8 cellular contexts compared by ENCODE assay signal in the genomic region with DNA sequence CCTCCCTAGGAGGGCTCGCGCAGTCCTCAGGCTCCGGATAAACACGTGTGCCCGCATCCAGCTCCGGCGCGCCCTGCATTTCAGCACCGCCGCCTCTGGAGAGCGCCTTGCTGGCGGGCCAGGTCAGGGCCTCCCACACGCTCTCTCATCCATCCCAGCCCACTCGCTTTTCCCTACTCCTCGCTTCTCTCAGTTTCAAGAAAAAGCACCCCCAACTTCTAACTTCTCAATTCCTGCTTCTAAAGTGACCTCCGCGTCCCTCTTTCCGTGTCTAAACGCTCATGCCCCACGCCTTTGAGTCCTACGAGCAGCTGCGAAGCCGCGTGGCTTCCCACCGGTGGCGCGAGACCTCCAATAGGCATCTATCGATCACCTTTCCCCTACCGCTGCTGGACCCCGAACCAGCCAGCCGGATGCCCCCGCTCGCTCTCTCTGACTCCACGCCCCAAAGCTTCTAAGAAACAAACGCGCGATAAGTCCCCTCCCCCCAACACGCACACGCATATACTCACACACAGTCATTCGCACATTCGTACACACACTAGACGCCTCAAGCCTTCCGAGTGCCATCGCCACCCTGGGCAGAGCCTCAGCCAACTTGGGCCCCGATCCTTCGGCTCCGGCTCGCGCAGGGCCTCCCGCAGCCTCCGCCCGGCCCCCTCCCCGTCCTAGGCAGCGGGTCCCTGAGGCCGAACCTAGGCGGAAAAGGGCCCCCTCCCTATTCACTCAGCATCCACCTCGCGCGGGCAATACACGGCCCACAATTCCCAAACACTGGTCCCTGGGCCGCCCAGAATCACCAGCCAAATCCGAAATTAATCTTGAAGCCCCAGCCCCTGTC. TPM values are rescaled to one million over a fixed set of nuclear protein-coding genes. Genes with fewer than 3 reads are reported as not detected.
A peak's percentile ranks its signal among the peaks of the same experiment; 100 is the strongest.
DNase-seq lines count a peak whose midpoint lies in the region; ATAC-seq and TF ChIP-seq lines count a peak whose summit lies in the region.

No MANE protein-coding gene starts in this region.

- DNase-seq in CD1c-positive myeloid dendritic cell (ENCODE audit: extremely low spot score) (peak; percentile 54), NCI-H1092 (lab: John Stamatoyannopoulos, UW) (peak; percentile 24), lower lobe of right lung (peak; percentile 70), SW480 (ENCODE audit: low spot score) (no peak)
- DNase-seq in activated CD4-positive, alpha-beta T cell treated with anti-CD3 and anti-CD28 coated beads, Interleukin-2, amount 50 U/mL, for 1 hour = peak; percentile 26
- peak in 1 of 3 experiments; percentile 13 for DNase-seq in effector memory CD8-positive, alpha-beta T cell
- peak; percentile 10 for DNase-seq in stimulated activated CD4-positive, alpha-beta T cell treated with anti-CD3 and anti-CD28 coated beads, Interleukin-4, amount 100 ng/mL, for 24 hours

- peaks cover 23% of the 10 kb centered on the region for H3K4me1 ChIP-seq in lower lobe of right lung

- H3K9me3 Mint-ChIP-seq in effector memory CD8-positive, alpha-beta T cell = peaks cover 0 to 6% of the 10 kb centered on the region in 2 donors

- no peak overlapping the region for H3K27ac ChIP-seq in lower lobe of right lung

- H3K4me1 Mint-ChIP-seq in effector memory CD8-positive, alpha-beta T cell (ENCODE audit: low read depth in 2 of 2) = peaks cover 18 to 24% of the 10 kb centered on the region in 2 donors

- H3K27ac Mint-ChIP-seq in effector memory CD8-positive, alpha-beta T cell = no peak overlapping the region

- peak overlapping the region; percentile 58 to 59 for H3K4me3 Mint-ChIP-seq in effector memory CD8-positive, alpha-beta T cell

- intact Hi-C loops in lower lobe of right lung (cut with DNase I) = no loop called here

- peak; percentile 33 for ATAC-seq in effector memory CD8-positive, alpha-beta T cell (replicated peaks)
- ATAC-seq in lower lobe of right lung (peak; percentile 90 to 93), GM19455 (IDR thresholded peaks at IDR 0.05; ENCODE audit: unreplicated experiment) (no peak)

- no peak for TF ChIP-seq CTCF in lower lobe of right lung (IDR thresholded peaks at IDR 0.05)

- no peaks in the 10 kb centered on the region for H3K9me3 ChIP-seq in lower lobe of right lung

- H3K36me3 Mint-ChIP-seq in effector memory CD8-positive, alpha-beta T cell (ENCODE audit: insufficient read depth) = no peaks in the 10 kb centered on the region

- peaks cover 62% of the 10 kb centered on the region for H3K27me3 ChIP-seq in lower lobe of right lung (ENCODE audit: low read depth)

- peak overlapping the region; percentile 27 for H3K4me3 ChIP-seq in lower lobe of right lung

- H3K27me3 Mint-ChIP-seq in effector memory CD8-positive, alpha-beta T cell = peaks cover 69% of the 10 kb centered on the region in 2 donors

- H3K36me3 ChIP-seq in lower lobe of right lung = no peaks in the 10 kb centered on the region

RNA-seq across cellular contexts. Expression of a gene that starts 1.1 kb away (rescaled TPM):
- 0.62 TPM for total RNA-seq in lower lobe of right lung

RNA-seq across cellular contexts. Expression of a gene that starts 55.2 kb away (rescaled TPM):
- total RNA-seq in lower lobe of right lung = 58.9 TPM
